Comparison of ENCODE assay signal across 19 cellular contexts in the genomic region with DNA sequence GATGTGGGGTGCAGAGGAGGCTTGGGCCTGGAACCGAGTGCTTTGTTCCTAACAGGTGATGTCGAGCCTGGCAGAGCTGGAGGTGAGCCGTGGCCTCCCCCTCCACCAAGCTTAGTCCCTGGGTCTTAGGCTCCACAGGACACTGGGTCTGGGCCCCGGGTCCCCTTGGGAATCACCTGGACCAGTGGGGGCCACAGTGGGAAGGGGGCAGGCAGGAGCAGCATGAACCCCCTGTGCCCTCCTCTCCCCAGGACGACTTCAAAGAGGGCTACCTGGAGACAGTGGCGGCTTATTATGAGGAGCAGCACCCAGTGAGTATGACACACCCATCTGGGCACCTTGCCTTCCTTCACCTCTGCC. TPM values are rescaled to one million over a fixed set of nuclear protein-coding genes. Genes with fewer than 3 reads are reported as not detected.
DNase-seq lines count a peak whose midpoint lies in the region; ATAC-seq, FAIRE-seq and TF ChIP-seq lines count a peak whose summit lies in the region.
"Had no signal": no experiment of that assay in that cellular context is flagged by ENCODE, and none has a peak within 500 bp of the region (broad histone marks: within the 10 kb centered on the region; RNA-seq: fewer than 3 reads in every experiment).

No MANE protein-coding gene starts in this region.

- no peak for TF ChIP-seq CTCF in lower lobe of right lung (IDR thresholded peaks at IDR 0.05)

- intact Hi-C loops in activated CD4-positive, alpha-beta memory T cell treated with anti-CD3 and anti-CD28 coated beads for 36 hours (cut with micrococcal nuclease) = no loop called here
- intact Hi-C loops in lower lobe of right lung (cut with DNase I) = no loop called here

- H3K4me3 ChIP-seq in lower lobe of right lung (peak overlapping the region; percentile 25), thymus (ENCODE audit: low read length) (peak overlapping the region; percentile 50)
- H3K4me3 ChIP-seq: ovary, SJSA1 had no signal

- WGBS in thymus = 76% methylated on average over 6 of the region's 6 CpGs

- no peak for TF ChIP-seq POLR2A in GM12892 (IDR thresholded peaks at IDR 0.05; ENCODE audit: low read depth, low read length)

- CTCF ChIA-PET in activated CD4-positive, alpha-beta memory T cell treated with anti-CD3 and anti-CD28 coated beads for 36 hours (lab: Charles Lee) = interaction anchor here (1.0 to 12.3 kb wide), 4 partner anchors 9 to 61 kb away, joined by 3 to 270 read pairs (median 5); no protein-coding TSS in a partner anchor

- ATAC-seq in lower lobe of right lung = no peak

- peaks cover 15% of the 10 kb centered on the region for H3K4me1 ChIP-seq in lower lobe of right lung
- peaks cover 38% of the 10 kb centered on the region for H3K4me1 ChIP-seq in thymus (ENCODE audit: control insufficient read depth, insufficient read depth, low read length)

- no peak for DNase-seq in activated naive CD4-positive, alpha-beta T cell (lab: John Stamatoyannopoulos, UW)
- no peak for DNase-seq in activated CD4-positive, alpha-beta memory T cell treated with anti-CD3 and anti-CD28 coated beads for 36 hours
- no peak for DNase-seq in lower lobe of right lung
- no peak for DNase-seq in GM12892 (ENCODE audit: insufficient read length)
- DNase-seq in NCI-H1930 (lab: John Stamatoyannopoulos, UW) = no peak
- DNase-seq in HUDEP-2 (lab: John Stamatoyannopoulos, UW; ENCODE audit: unreplicated experiment in 76 of 76) = no peak
- DNase-seq: activated effector memory CD4-positive, alpha-beta T cell treated with Interleukin-2 at 50 U/mL for 16 hours; GOT3; hippocampal formation; Karpas-422; NCI-H187; ovary had no signal

- POLR2A ChIA-PET in activated CD4-positive, alpha-beta memory T cell treated with anti-CD3 and anti-CD28 coated beads for 36 hours (lab: Charles Lee) = interaction anchor here (0.6 to 6.1 kb wide), 3 partner anchors 8 to 67 kb away, joined by 3 to 89 read pairs (median 3); partner anchors contain the start of gene ZNF213

- H3K36me3 ChIP-seq in lower lobe of right lung (peaks cover 4% of the 10 kb centered on the region), thymus (ENCODE audit: control insufficient read depth, insufficient read depth) (peaks cover 13% of the 10 kb centered on the region)
- H3K36me3 ChIP-seq: ovary had no signal

- H3K36me3 Mint-ChIP-seq in activated naive CD4-positive, alpha-beta T cell treated with anti-CD3 and anti-CD28 coated beads, Interleukin-2, amount 50 U/mL, for 24 hours = peaks cover 15% of the 10 kb centered on the region
- peaks cover 48% of the 10 kb centered on the region for H3K36me3 Mint-ChIP-seq in activated CD4-positive, alpha-beta memory T cell treated with anti-CD3 and anti-CD28 coated beads for 36 hours

- H3K27ac ChIP-seq in lower lobe of right lung = no peak overlapping the region
- H3K27ac ChIP-seq in thymus (ENCODE audit: low read depth) = peak overlapping the region; percentile 6
- H3K27ac ChIP-seq: ovary, SJSA1, VCaP had no signal

- peak overlapping the region; percentile 95 for H3K27ac Mint-ChIP-seq in activated naive CD4-positive, alpha-beta T cell treated with anti-CD3 and anti-CD28 coated beads, Interleukin-2, amount 50 U/mL, for 24 hours
- peak overlapping the region; percentile 100 for H3K27ac Mint-ChIP-seq in activated CD4-positive, alpha-beta memory T cell treated with anti-CD3 and anti-CD28 coated beads for 36 hours

- no peaks in the 10 kb centered on the region for H3K27me3 ChIP-seq in lower lobe of right lung (ENCODE audit: low read depth)
- H3K27me3 ChIP-seq in thymus (ENCODE audit: control insufficient read depth, insufficient read depth) = no peaks in the 10 kb centered on the region
- H3K27me3 ChIP-seq: left lung, ovary, SJSA1 had no signal

- no peaks in the 10 kb centered on the region for H3K27me3 Mint-ChIP-seq in activated naive CD4-positive, alpha-beta T cell treated with anti-CD3 and anti-CD28 coated beads, Interleukin-2, amount 50 U/mL, for 24 hours
- peaks cover 4% of the 10 kb centered on the region for H3K27me3 Mint-ChIP-seq in activated CD4-positive, alpha-beta memory T cell treated with anti-CD3 and anti-CD28 coated beads for 36 hours

- H3K9me3 Mint-ChIP-seq in activated naive CD4-positive, alpha-beta T cell treated with anti-CD3 and anti-CD28 coated beads, Interleukin-2, amount 50 U/mL, for 24 hours = no peaks in the 10 kb centered on the region
- H3K9me3 Mint-ChIP-seq in activated CD4-positive, alpha-beta memory T cell treated with anti-CD3 and anti-CD28 coated beads for 36 hours = no peaks in the 10 kb centered on the region

- peak overlapping the region; percentile 100 for H3K4me3 Mint-ChIP-seq in activated naive CD4-positive, alpha-beta T cell treated with anti-CD3 and anti-CD28 coated beads, Interleukin-2, amount 50 U/mL, for 24 hours
- peak overlapping the region; percentile 99 for H3K4me3 Mint-ChIP-seq in activated CD4-positive, alpha-beta memory T cell treated with anti-CD3 and anti-CD28 coated beads for 36 hours

- no peak for FAIRE-seq in GM12892 (lab: Jason Lieb, UNC)

- no peaks in the 10 kb centered on the region for H3K9me3 ChIP-seq in lower lobe of right lung
- H3K9me3 ChIP-seq in thymus (ENCODE audit: control insufficient read depth) = no peaks in the 10 kb centered on the region
- H3K9me3 ChIP-seq: left lung, ovary, SJSA1 had no signal

- peaks cover 69% of the 10 kb centered on the region for H3K4me1 Mint-ChIP-seq in activated naive CD4-positive, alpha-beta T cell treated with anti-CD3 and anti-CD28 coated beads, Interleukin-2, amount 50 U/mL, for 24 hours
- H3K4me1 Mint-ChIP-seq in activated CD4-positive, alpha-beta memory T cell treated with anti-CD3 and anti-CD28 coated beads for 36 hours (ENCODE audit: low read depth) = peaks cover 69% of the 10 kb centered on the region

RNA-seq across cellular contexts. Expression of gene IL32, which starts 2.5 kb away (rescaled TPM):
- 1,000 to 10,000 TPM; 2,504 to 2,532 TPM for total RNA-seq in activated CD4-positive, alpha-beta memory T cell treated with anti-CD3 and anti-CD28 coated beads for 36 hours
- total RNA-seq in lower lobe of right lung = 79.1 TPM
- polyA plus RNA-seq in thymus = 343 TPM
- polyA plus RNA-seq in GM12892 (2012; ENCODE audit: missing spikeins) = 373 TPM

RNA-seq across cellular contexts. Expression of gene MMP25, which starts 21.5 kb away (rescaled TPM):
- 1 to 10 TPM; 2.2 TPM for total RNA-seq in activated CD4-positive, alpha-beta memory T cell treated with anti-CD3 and anti-CD28 coated beads for 36 hours
- 22.7 TPM for total RNA-seq in lower lobe of right lung
- 2.9 TPM for polyA plus RNA-seq in thymus
- polyA plus RNA-seq in GM12892 (2012; ENCODE audit: missing spikeins) = 0.81 TPM

RNA-seq across cellular contexts. Expression of gene BICDL2, which starts 31.2 kb away (rescaled TPM):
- under 1 TPM; 0.40 to 0.46 TPM for total RNA-seq in activated CD4-positive, alpha-beta memory T cell treated with anti-CD3 and anti-CD28 coated beads for 36 hours
- total RNA-seq in lower lobe of right lung = 19.5 TPM
- polyA plus RNA-seq in thymus = 6.0 TPM
- 0.15 TPM for polyA plus RNA-seq in GM12892 (2012; ENCODE audit: missing spikeins)
- total RNA-seq: Daoy, SJSA1 had no signal

RNA-seq across cellular contexts. Expression of gene ZSCAN10, which starts 31.2 kb away (rescaled TPM):
- total RNA-seq in activated CD4-positive, alpha-beta memory T cell treated with anti-CD3 and anti-CD28 coated beads for 36 hours = under 1 TPM in 1 of 2 experiments, not detected in 1; 0.19 TPM
- not detected for total RNA-seq in lower lobe of right lung
- 0.11 TPM for polyA plus RNA-seq in thymus
- not detected for polyA plus RNA-seq in GM12892 (2012; ENCODE audit: missing spikeins)
- total RNA-seq: Daoy, left lung, SJSA1 had no signal
- polyA plus RNA-seq: esophagus had no signal

RNA-seq across cellular contexts. Expression of gene THOC6, which starts 44.1 kb away (rescaled TPM):
- 10 to 100 TPM; 41.2 to 42.7 TPM for total RNA-seq in activated CD4-positive, alpha-beta memory T cell treated with anti-CD3 and anti-CD28 coated beads for 36 hours
- 26.8 TPM for total RNA-seq in lower lobe of right lung
- polyA plus RNA-seq in thymus = 36.8 TPM
- polyA plus RNA-seq in GM12892 (2012; ENCODE audit: missing spikeins) = 19.5 TPM

Comparison
In these comparisons a context has a peak if more than half of its experiments do, and no peak if none do; other contexts are left out.
1. RNA of gene IL32, which starts 2.5 kb away (total RNA-seq): 2,504 to 2,532 TPM in activated CD4-positive, alpha-beta memory T cell treated with anti-CD3 and anti-CD28 coated beads for 36 hours; 79.1 TPM in lower lobe of right lung (single experiment); every median in the first group is over 10 times any median in the second.
2. RNA of gene BICDL2, which starts 31.2 kb away (total RNA-seq): 19.5 TPM in lower lobe of right lung (single experiment); 0.40 to 0.46 TPM in activated CD4-positive, alpha-beta memory T cell treated with anti-CD3 and anti-CD28 coated beads for 36 hours; every median in the first group is over 10 times any median in the second.